1 cellular context compared by ENCODE assay signal in genomic region chr14:50086316-50086700, GRCh38.
TF ChIP-seq lines count a peak whose summit lies in the region.

No MANE protein-coding gene starts in this region.

TF ChIP-seq in GM12878, 131 proteins besides CTCF, POLR2A, EP300 and RAD21:
- TF ChIP-seq RUNX3 (IDR thresholded peaks at IDR 0.05; ENCODE audit: low read length) (no peak), SMARCA5 (IDR thresholded peaks at IDR 0.05) (0 out of 2 replicates have a peak, but pooled peaks have one; percentile 6)
TF ChIP-seq in GM12878: peak in this region for 1.
